16 cellular contexts compared by ENCODE assay signal in genomic region chr10:96548589-96548988, GRCh38. TPM values are rescaled to one million over a fixed set of nuclear protein-coding genes. Genes with fewer than 3 reads are reported as not detected.
DNase-seq lines count a peak whose midpoint lies in the region; ATAC-seq lines count a peak whose summit lies in the region.
"Had no signal": no experiment of that assay in that cellular context is flagged by ENCODE, and none has a peak within 500 bp of the region (broad histone marks: within the 10 kb centered on the region; RNA-seq: fewer than 3 reads in every experiment).

No MANE protein-coding gene starts in this region.

- no peaks in the 10 kb centered on the region for H3K27me3 Mint-ChIP-seq in activated naive CD4-positive, alpha-beta T cell treated with anti-CD3 and anti-CD28 coated beads for 36 hours (ENCODE audit: low read depth)

- ATAC-seq in HG02759 (IDR thresholded peaks at IDR 0.05; ENCODE audit: unreplicated experiment) (no peak), GM18867 (IDR thresholded peaks at IDR 0.05; ENCODE audit: unreplicated experiment) (no peak)
- ATAC-seq in activated CD4-positive, CD25-positive, alpha-beta regulatory T cell treated with anti-CD3 and anti-CD28 coated beads, Interleukin-2, amount 50 U/mL, for 24 hours: no peak
- ATAC-seq: mucosa of descending colon had no signal

- CTCF ChIA-PET in activated naive CD4-positive, alpha-beta T cell treated with anti-CD3 and anti-CD28 coated beads for 36 hours (lab: Charles Lee): no interaction called here

- DNase-seq in Ammon's horn (ENCODE audit: low spot score) (peak; percentile 4), Daoy (ENCODE audit: low read depth) (peak; percentile 7), NCI-H2196 treated with DMSO at 0.1 percent for 48 hours (lab: John Stamatoyannopoulos, UW; ENCODE audit: unreplicated experiment) (peak; percentile 1), head of caudate nucleus (peak in 23 of 42 donors; percentile 3 to 62 (median 18))
- no peak for DNase-seq in activated naive CD4-positive, alpha-beta T cell treated with anti-CD3 and anti-CD28 coated beads for 36 hours
- DNase-seq: Caco-2; HCEC 1CT; mucosa of descending colon; NCI-H526; stimulated activated CD4-positive, alpha-beta T cell treated with anti-CD3 and anti-CD28 coated beads, Interleukin-4, amount 100 ng/mL, for 1 hour; testis had no signal

- H3K4me3 Mint-ChIP-seq in activated naive CD4-positive, alpha-beta T cell treated with anti-CD3 and anti-CD28 coated beads for 36 hours: no peak overlapping the region

- intact Hi-C loops in head of caudate nucleus (cut with DNase I): no loop called here
- intact Hi-C loops in activated naive CD4-positive, alpha-beta T cell treated with anti-CD3 and anti-CD28 coated beads for 36 hours (cut with micrococcal nuclease): no loop called here

- no peaks in the 10 kb centered on the region for H3K9me3 Mint-ChIP-seq in activated naive CD4-positive, alpha-beta T cell treated with anti-CD3 and anti-CD28 coated beads for 36 hours
- H3K9me3 Mint-ChIP-seq: activated T-helper 2 cell treated with anti-CD3 and anti-CD28 coated beads, Interferon-gamma antibody, Interleukin-2, Interleukin-4, amounts not matched to agents 10 μg/mL and 5 μg/mL and 100 μg/mL, durations not matched to agents 14 hours and 24 hours and 36 hours had no signal

- no peaks in the 10 kb centered on the region for H3K4me1 Mint-ChIP-seq in activated naive CD4-positive, alpha-beta T cell treated with anti-CD3 and anti-CD28 coated beads for 36 hours (ENCODE audit: low read depth)

- H3K36me3 Mint-ChIP-seq in activated naive CD4-positive, alpha-beta T cell treated with anti-CD3 and anti-CD28 coated beads for 36 hours (ENCODE audit: low read depth): peaks cover 40% of the 10 kb centered on the region

- H3K27ac Mint-ChIP-seq in activated naive CD4-positive, alpha-beta T cell treated with anti-CD3 and anti-CD28 coated beads for 36 hours: no peak overlapping the region
- H3K27ac Mint-ChIP-seq: activated T-helper 2 cell treated with anti-CD3 and anti-CD28 coated beads, Interferon-gamma antibody, Interleukin-2, Interleukin-4, amounts not matched to agents 10 μg/mL and 5 μg/mL and 100 μg/mL, durations not matched to agents 14 hours and 24 hours and 36 hours had no signal

RNA-seq across cellular contexts. Expression of gene TLL2, which starts 34.9 kb away (rescaled TPM):
- 0.15 and 0.29 TPM in 2 replicates for total RNA-seq in Daoy (2014; rRNA removed; shearing (Covaris generic))
- total RNA-seq in activated naive CD4-positive, alpha-beta T cell treated with anti-CD3 and anti-CD28 coated beads for 36 hours: under 1 TPM in 1 of 2 experiments, not detected in 1; 0.07 TPM
- total RNA-seq: activated CD8-positive, alpha-beta memory T cell treated with anti-CD3 and anti-CD28 coated beads for 36 hours; activated T-helper 2 cell treated with anti-CD3 and anti-CD28 coated beads, Interferon-gamma antibody, Interleukin-2, Interleukin-4, amounts not matched to agents 10 μg/mL and 5 μg/mL and 100 μg/mL, durations not matched to agents 14 hours and 24 hours and 36 hours had no signal

RNA-seq across cellular contexts. Expression of gene TM9SF3, which starts 38.2 kb away (rescaled TPM):
- 74.1 and 107 TPM in 2 replicates for total RNA-seq in Daoy (2014; rRNA removed; shearing (Covaris generic))
- 10 to 100 TPM; 39.6 to 41.0 TPM for total RNA-seq in activated naive CD4-positive, alpha-beta T cell treated with anti-CD3 and anti-CD28 coated beads for 36 hours
